Comparison of ENCODE assay signal across 9 cellular contexts in genomic region chr2:164495491-164496223, GRCh38.
DNase-seq lines count a peak whose midpoint lies in the region; ATAC-seq, FAIRE-seq and TF ChIP-seq lines count a peak whose summit lies in the region.
"Had no signal": no experiment of that assay in that cellular context is flagged by ENCODE, and none has a peak within 500 bp of the region (broad histone marks: within the 10 kb centered on the region; RNA-seq: fewer than 3 reads in every experiment).

No MANE protein-coding gene starts in this region.

- H3K79me2 ChIP-seq in endothelial cell of umbilical vein (ENCODE audit: control insufficient read depth, insufficient read depth, low read length), result no peaks in the 10 kb centered on the region

- H2AFZ ChIP-seq in endothelial cell of umbilical vein (ENCODE audit: low read depth, low read length), result no peak overlapping the region

- H3K4me1 ChIP-seq in endothelial cell of umbilical vein (ENCODE audit: control insufficient read depth, extremely low read depth, insufficient read depth, low read length), result peaks cover 7% of the 10 kb centered on the region
- H3K4me1 ChIP-seq: SJSA1 had no signal

- dilution Hi-C loops in endothelial cell of umbilical vein (cut with MboI; ENCODE audit: extremely low pct_ligation_motif_present, low sequenced_read_pairs), result no loop called here

- POLR2A ChIA-PET in endothelial cell of umbilical vein (lab: Charles Lee), result no interaction called here

- H3K36me3 ChIP-seq in endothelial cell of umbilical vein (ENCODE audit: control insufficient read depth in 2 of 2, extremely low read depth in 1 of 2, insufficient read depth in 2 of 2, low read length in 2 of 2), result no peaks in the 10 kb centered on the region
- H3K36me3 ChIP-seq: SJSA1 had no signal

- no peak overlapping the region for H3K27ac ChIP-seq in endothelial cell of umbilical vein (ENCODE audit: insufficient read depth, low read depth, low read length)
- H3K27ac ChIP-seq: SJSA1 had no signal

- no TSS peak for BruUV-seq in endothelial cell of umbilical vein (replicated peaks; lab: Mats Ljungman, UMichigan)

- H3K27me3 ChIP-seq in endothelial cell of umbilical vein (ENCODE audit: control insufficient read depth in 2 of 2, insufficient read depth in 2 of 2, low read length in 2 of 2), result no peaks in the 10 kb centered on the region

- CTCF ChIA-PET in endothelial cell of umbilical vein (lab: Charles Lee), result interaction anchor here (0.7 to 4.7 kb wide), 19 partner anchors 9 to 1604 kb away, joined by 3 to 52 read pairs (median 4); no protein-coding TSS in a partner anchor

- no peak overlapping the region for H3K4me3 ChIP-seq in endothelial cell of umbilical vein (replicated peaks in 1 of 3; ENCODE audit: insufficient read depth in 1 of 3, low read depth in 1 of 3, low read length in 3 of 3)
- H3K4me3 ChIP-seq: SJSA1 had no signal

- no peak for ATAC-seq in GM18868 (IDR thresholded peaks at IDR 0.05; ENCODE audit: unreplicated experiment)

- intact Hi-C loops in endothelial cell of umbilical vein (cut with micrococcal nuclease), result loop anchor here (1.0 to 10.0 kb wide), 6 partner anchors 435 to 1605 kb away; no protein-coding TSS in a partner anchor

- DNase-seq in NCI-H460 (ENCODE audit: extremely low read depth, low read depth), result peak; percentile 55
- DNase-seq in endothelial cell of umbilical vein (ENCODE audit: low read depth, low spot score), result peak; percentile 44
- DNase-seq in nucleus accumbens (lab: John Stamatoyannopoulos, UW), result peak in 37 of 56 donors; percentile 3 to 72 (median 41)
- no peak for DNase-seq in GM10266 (ENCODE audit: extremely low spot score)
- DNase-seq in GM19239 (ENCODE audit: insufficient read length, low spot score), result no peak
- DNase-seq in GF-D8 (lab: John Stamatoyannopoulos, UW), result no peak

- no peaks in the 10 kb centered on the region for H4K20me1 ChIP-seq in endothelial cell of umbilical vein (replicated peaks; ENCODE audit: control insufficient read depth, extremely low read depth, insufficient read depth, low read length)

- TF ChIP-seq CTCF in endothelial cell of umbilical vein (IDR thresholded peaks at IDR 0.05; ENCODE audit: extremely low read depth in 1 of 2, insufficient read depth in 1 of 2, low read depth in 1 of 2, low read length in 2 of 2), result peak; percentile 34 to 41
- no peak for TF ChIP-seq CTCF in GM10266 (IDR thresholded peaks at IDR 0.05; ENCODE audit: control insufficient read depth, insufficient read depth, low read depth, missing control alignments)

- FAIRE-seq in G401.6 (lab: Jason Lieb, UNC) (peak; percentile 39), endothelial cell of umbilical vein (lab: Jason Lieb, UNC) (peak; percentile 63), GM19239 (lab: Jason Lieb, UNC) (no peak)

- TF ChIP-seq POLR2A in endothelial cell of umbilical vein (IDR thresholded peaks at IDR 0.05; ENCODE audit: low read depth, low read length), result no peak

- no peaks in the 10 kb centered on the region for H3K9me3 ChIP-seq in endothelial cell of umbilical vein (replicated peaks; ENCODE audit: control insufficient read depth, insufficient read depth, low read length)
- H3K9me3 ChIP-seq: SJSA1 had no signal

- no peak overlapping the region for H3K9ac ChIP-seq in endothelial cell of umbilical vein (replicated peaks; ENCODE audit: extremely low read depth, insufficient read depth, low read length)

- no peak overlapping the region for H3K4me2 ChIP-seq in endothelial cell of umbilical vein (ENCODE audit: insufficient read depth, low read length)

- no peaks in the 10 kb centered on the region for H3K9me1 ChIP-seq in endothelial cell of umbilical vein (replicated peaks; ENCODE audit: control insufficient read depth, extremely low read depth, insufficient read depth, low read length)

TF ChIP-seq in endothelial cell of umbilical vein, 7 proteins besides CTCF, POLR2A, EP300 and RAD21:
- no peak for TF ChIP-seq JUN (IDR thresholded peaks at IDR 0.05; ENCODE audit: borderline replicate concordance, insufficient read depth, insufficient read length, low read depth)
- no peak for TF ChIP-seq MYC (IDR thresholded peaks at IDR 0.05; ENCODE audit: low read depth, low read length)
- no peak for TF ChIP-seq POLR2AphosphoS5 (IDR thresholded peaks at IDR 0.05; ENCODE audit: insufficient read depth, low read depth, low read length)
- TF ChIP-seq MAX (IDR thresholded peaks at IDR 0.05; ENCODE audit: insufficient read depth, insufficient read length), result no peak
- no peak for TF ChIP-seq GATA2 (IDR thresholded peaks at IDR 0.05; ENCODE audit: insufficient read depth, insufficient read length, low read depth, low read length)
- no peak for TF ChIP-seq FOS (IDR thresholded peaks at IDR 0.05; ENCODE audit: borderline replicate concordance, insufficient read depth, low read length)
- no peak for TF ChIP-seq EZH2 (IDR thresholded peaks at IDR 0.05; ENCODE audit: borderline replicate concordance, low read depth, low read length, severe bottlenecking)
TF ChIP-seq in endothelial cell of umbilical vein: peak in this region for 0.

Comparison
In these comparisons a context has a peak if more than half of its experiments do, and no peak if none do; other contexts are left out.
1. DNase-seq: peak in NCI-H460 (single experiment), endothelial cell of umbilical vein (single experiment) and nucleus accumbens (37 of 56); none in GM10266 (single experiment), GM19239 (single experiment) and GF-D8 (single experiment).